In genomic region chr2:62340981-62341624, GRCh38 we compare ENCODE assay signal across 8 cellular contexts.
DNase-seq lines count a peak whose midpoint lies in the region; ATAC-seq and FAIRE-seq lines count a peak whose summit lies in the region.

No MANE protein-coding gene starts in this region.

- peak; percentile 52 for ATAC-seq in GM18867 (IDR thresholded peaks at IDR 0.05; ENCODE audit: unreplicated experiment)
- ATAC-seq in HG03095 (IDR thresholded peaks at IDR 0.05; ENCODE audit: unreplicated experiment), result peak; percentile 68
- peak; percentile 18 for ATAC-seq in left colon
- no peak for ATAC-seq in GM18517 (IDR thresholded peaks at IDR 0.05; ENCODE audit: unreplicated experiment)
- ATAC-seq in natural killer cell treated with Interleukin-12 subunit alpha and Interleukin-12 subunit beta and Interleukin-15 and Interleukin-18, amount 100 ng/mL, for 72 hours, result no peak

- intact Hi-C loops in left colon (cut with DNase I, micrococcal nuclease), result no loop called here

- H3K27ac Mint-ChIP-seq in natural killer cell treated with Interleukin-12 subunit alpha and Interleukin-12 subunit beta and Interleukin-15 and Interleukin-18, amount 100 ng/mL, for 72 hours, result no peak overlapping the region

- H3K27me3 Mint-ChIP-seq in natural killer cell treated with Interleukin-12 subunit alpha and Interleukin-12 subunit beta and Interleukin-15 and Interleukin-18, amount 100 ng/mL, for 72 hours, result no peaks in the 10 kb centered on the region

- no peak overlapping the region for H3K4me3 Mint-ChIP-seq in natural killer cell treated with Interleukin-12 subunit alpha and Interleukin-12 subunit beta and Interleukin-15 and Interleukin-18, amount 100 ng/mL, for 72 hours

- no peaks in the 10 kb centered on the region for H3K36me3 Mint-ChIP-seq in natural killer cell treated with Interleukin-12 subunit alpha and Interleukin-12 subunit beta and Interleukin-15 and Interleukin-18, amount 100 ng/mL, for 72 hours

- FAIRE-seq in RCC 7860 (lab: Jason Lieb, UNC), result peak; percentile 84

- H3K9me3 Mint-ChIP-seq in natural killer cell treated with Interleukin-12 subunit alpha and Interleukin-12 subunit beta and Interleukin-15 and Interleukin-18, amount 100 ng/mL, for 72 hours, result no peaks in the 10 kb centered on the region

- peaks cover 2 to 6% of the 10 kb centered on the region in 2 donors for H3K4me1 Mint-ChIP-seq in natural killer cell treated with Interleukin-12 subunit alpha and Interleukin-12 subunit beta and Interleukin-15 and Interleukin-18, amount 100 ng/mL, for 72 hours (ENCODE audit: low read depth in 2 of 2)

- peak; percentile 77 for DNase-seq in RCC 7860 (ENCODE audit: low spot score)
- DNase-seq in left colon, result peak in 1 of 2 donors; percentile 30
- DNase-seq in natural killer cell treated with Interleukin-12 subunit alpha and Interleukin-12 subunit beta and Interleukin-15 and Interleukin-18, amount 100 ng/mL, for 72 hours (ENCODE audit: low spot score), result no peak
- no peak for DNase-seq in stimulated activated CD4-positive, alpha-beta T cell treated with anti-CD3 and anti-CD28 coated beads, Interleukin-15, amount 100 ng/mL, for 24 hours
- no peak for DNase-seq in NAMALWA (ENCODE audit: low spot score)

Comparison
In these comparisons a context has a peak if more than half of its experiments do, and no peak if none do; other contexts are left out.
1. ATAC-seq: peak in GM18867 (single experiment), HG03095 (single experiment) and left colon (single experiment); none in GM18517 (single experiment) and natural killer cell treated with Interleukin-12 subunit alpha and Interleukin-12 subunit beta and Interleukin-15 and Interleukin-18, amount 100 ng/mL, for 72 hours (0 of 2).